In the genomic region with DNA sequence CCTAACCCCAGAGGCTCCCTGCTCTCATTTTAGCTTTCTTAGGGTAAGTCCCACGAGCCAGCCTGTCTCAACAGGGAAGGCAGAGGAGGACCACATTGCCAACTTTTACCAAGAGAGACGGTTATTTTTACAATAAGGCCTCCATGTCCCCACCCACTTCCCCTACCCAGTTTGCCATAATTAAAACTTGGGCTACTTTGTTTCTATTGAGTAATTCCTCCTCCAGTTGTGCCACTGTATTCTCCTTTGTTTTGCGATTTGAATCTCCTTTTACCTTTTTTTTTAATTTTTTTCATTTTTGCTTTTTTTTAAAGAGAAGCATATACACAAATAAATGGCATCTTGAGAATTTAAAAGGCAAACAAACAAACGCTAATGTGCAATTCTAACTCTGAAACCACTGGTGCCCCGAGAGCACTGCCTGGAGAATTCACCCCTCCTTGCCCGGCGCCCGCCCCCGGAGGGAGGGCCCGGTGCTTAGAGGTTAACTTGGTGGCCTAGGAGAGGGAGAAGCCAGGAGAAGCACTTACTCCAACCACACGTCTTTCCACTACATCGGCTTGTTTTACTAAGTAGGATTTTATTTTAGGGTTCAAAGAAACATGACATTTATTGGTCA, we compare ENCODE assay signal across 9 cellular contexts.
DNase-seq lines count a peak whose midpoint lies in the region; ATAC-seq and TF ChIP-seq lines count a peak whose summit lies in the region.
"Had no signal": no experiment of that assay in that cellular context is flagged by ENCODE, and none has a peak within 500 bp of the region (broad histone marks: within the 10 kb centered on the region; RNA-seq: fewer than 3 reads in every experiment).

No MANE protein-coding gene starts in this region.

- ATAC-seq in heart left ventricle, result peak; percentile 19 to 44 (median 28)

- peaks cover 5% of the 10 kb centered on the region for H3K4me1 Mint-ChIP-seq in type B pancreatic cell (ENCODE audit: unreplicated experiment)

- H3K4me3 Mint-ChIP-seq in type B pancreatic cell, result no peak overlapping the region

- DNase-seq in heart left ventricle (no peak), cardiac septum (ENCODE audit: low spot score) (no peak), astrocyte of the hippocampus (ENCODE audit: low read depth, low spot score) (peak; percentile 33), type B pancreatic cell (ENCODE audit: extremely low spot score, unreplicated experiment) (no peak), HEK293T (ENCODE audit: extremely low spot score) (no peak), NCI-H146 treated with DMSO at 0.1 percent for 48 hours (lab: John Stamatoyannopoulos, UW; ENCODE audit: unreplicated experiment) (no peak)
- DNase-seq in stimulated activated CD4-positive, alpha-beta T cell treated with anti-CD3 and anti-CD28 coated beads, Interleukin-2, amount 100 ng/mL, for 48 hours, result no peak
- DNase-seq: NCI-H2081 treated with DMSO at 0.1 percent for 48 hours had no signal

- TF ChIP-seq CTCF in heart left ventricle (IDR thresholded peaks at IDR 0.05) (no peak), type B pancreatic cell (conservative IDR thresholded peaks at IDR 0.05) (no peak)

- POLR2A ChIA-PET in HEK293T (lab: Yijun Ruan, JAX), result no interaction called here

- 36 to 44% (median 42%) methylated on average over 12 of the region's 12 CpGs for WGBS in heart left ventricle, 4 donors
- WGBS in mesodermal cell (ENCODE audit: insufficient coverage in 2 of 2), 2 experiments, result 70 to 85% methylated on average over 2 to 7 of the region's 12 CpGs

- no peaks in the 10 kb centered on the region for H3K27me3 ChIP-seq in heart left ventricle

- H3K9me3 Mint-ChIP-seq in type B pancreatic cell, result no peaks in the 10 kb centered on the region

- peak overlapping the region; percentile 76 for H3K27ac Mint-ChIP-seq in type B pancreatic cell

- intact Hi-C loops in heart left ventricle (cut with DNase I), result no loop called here
- intact Hi-C loops in cardiac septum (cut with DNase I), result no loop called here

- no peaks in the 10 kb centered on the region for H3K9me3 ChIP-seq in heart left ventricle
- no peaks in the 10 kb centered on the region for H3K9me3 ChIP-seq in mesodermal cell (ENCODE audit: control insufficient read depth, low read length)

- TF ChIP-seq POLR2A in heart left ventricle (IDR thresholded peaks at IDR 0.05), result no peak

- H3K4me3 ChIP-seq in heart left ventricle (peak overlapping the region in 2 of 12 donors; percentile 3 to 6), mesodermal cell (ENCODE audit: extremely low read depth, insufficient read depth, low read length, poor library complexity, severe bottlenecking) (no peak overlapping the region)

- H3K36me3 Mint-ChIP-seq in type B pancreatic cell, result no peaks in the 10 kb centered on the region

- no peaks in the 10 kb centered on the region for H3K27me3 Mint-ChIP-seq in type B pancreatic cell

- CTCF ChIA-PET in HEK293T (lab: Yijun Ruan, JAX), result no interaction called here

- H3K4me1 ChIP-seq in heart left ventricle (peaks cover 10 to 52% (median 39%) of the 10 kb centered on the region in 12 donors), mesodermal cell (ENCODE audit: control insufficient read depth, insufficient read depth, low read length, poor library complexity, severe bottlenecking) (peaks cover 53% of the 10 kb centered on the region)

- peaks cover 0 to 85% (median 26%) of the 10 kb centered on the region in 9 donors for H3K36me3 ChIP-seq in heart left ventricle
- no peaks in the 10 kb centered on the region for H3K36me3 ChIP-seq in mesodermal cell (ENCODE audit: control insufficient read depth, insufficient read depth, low read length)

- H3K27ac ChIP-seq in heart left ventricle, result peak overlapping the region; percentile 30 to 69 (median 50)
- H3K27ac ChIP-seq in mesodermal cell (ENCODE audit: low read depth, low read length, severe bottlenecking), result peak overlapping the region; percentile 30

TF ChIP-seq in HEK293T, 16 proteins besides CTCF, POLR2A, EP300 and RAD21:
- no peak for TF ChIP-seq BHLHE40 (IDR thresholded peaks at IDR 0.05; ENCODE audit: borderline replicate concordance)
- no peak for TF ChIP-seq HDGF (IDR thresholded peaks at IDR 0.05; ENCODE audit: borderline replicate concordance)
- TF ChIP-seq FOXM1 (IDR thresholded peaks at IDR 0.05; ENCODE audit: borderline replicate concordance), result no peak
- no peak for TF ChIP-seq SP1 (IDR thresholded peaks at IDR 0.05)
- no peak for TF ChIP-seq NFRKB (IDR thresholded peaks at IDR 0.05)
- no peak for TF ChIP-seq ELF4 (IDR thresholded peaks at IDR 0.05)
- TF ChIP-seq L3MBTL2 (conservative IDR thresholded peaks at IDR 0.05), result no peak
